ENCODE assay signal across 13 cellular contexts in genomic region chr20:64188682-64189529, GRCh38. TPM values are rescaled to one million over a fixed set of nuclear protein-coding genes. Genes with fewer than 3 reads are reported as not detected.
DNase-seq lines count a peak whose midpoint lies in the region; ATAC-seq, FAIRE-seq and TF ChIP-seq lines count a peak whose summit lies in the region.
"Had no signal": no experiment of that assay in that cellular context is flagged by ENCODE, and none has a peak within 500 bp of the region (broad histone marks: within the 10 kb centered on the region; RNA-seq: fewer than 3 reads in every experiment).

No MANE protein-coding gene starts in this region.

- H3K4me3 ChIP-seq in WERI-Rb-1 (ENCODE audit: low read depth, low read length) (no peak overlapping the region), iPS-18a (ENCODE audit: low read length) (no peak overlapping the region), kidney (ENCODE audit: low read length in 2 of 2) (no peak overlapping the region)
- H3K4me3 ChIP-seq in CD4-positive, alpha-beta memory T cell (ENCODE audit: low read length in 2 of 2), result no peak overlapping the region
- H3K4me3 ChIP-seq in effector memory CD4-positive, alpha-beta T cell (ENCODE audit: insufficient read depth, low read depth, low read length, poor library complexity, severe bottlenecking), result no peak overlapping the region

- ATAC-seq in left cardiac atrium, result no peak

- no peak for TF ChIP-seq CTCF in WERI-Rb-1 (IDR thresholded peaks at IDR 0.05; ENCODE audit: low read depth, low read length)
- no peak for TF ChIP-seq CTCF in kidney (IDR thresholded peaks at IDR 0.05; ENCODE audit: borderline replicate concordance, extremely low read depth, insufficient read depth)

- H3K36me3 Mint-ChIP-seq in CD4-positive, alpha-beta memory T cell, result no peaks in the 10 kb centered on the region

- H3K4me1 ChIP-seq in iPS-18a (ENCODE audit: control insufficient read depth, low read depth, low read length) (peaks cover 32% of the 10 kb centered on the region), kidney (ENCODE audit: control insufficient read depth in 1 of 2, insufficient read depth in 1 of 2, low read depth in 1 of 2, low read length in 2 of 2) (no peaks in the 10 kb centered on the region)
- peaks cover 6% of the 10 kb centered on the region for H3K4me1 ChIP-seq in CD4-positive, alpha-beta memory T cell (ENCODE audit: insufficient read depth, low read length)
- H3K4me1 ChIP-seq in effector memory CD4-positive, alpha-beta T cell (ENCODE audit: control insufficient read depth, insufficient read depth, low read length, poor library complexity, severe bottlenecking), result no peaks in the 10 kb centered on the region

- peaks cover 0 to 6% (median 0%) of the 10 kb centered on the region in 8 donors for H3K9me3 Mint-ChIP-seq in CD4-positive, alpha-beta memory T cell
- H3K9me3 Mint-ChIP-seq: central memory CD8-positive, alpha-beta T cell had no signal

- H3K27ac Mint-ChIP-seq in CD4-positive, alpha-beta memory T cell, result no peak overlapping the region
- H3K27ac Mint-ChIP-seq: nephron progenitor cell had no signal

- H3K27me3 Mint-ChIP-seq in CD4-positive, alpha-beta memory T cell, result peaks cover 14% of the 10 kb centered on the region in 2 donors

- H3K4me1 Mint-ChIP-seq in CD4-positive, alpha-beta memory T cell, result peaks cover 8 to 34% (median 14%) of the 10 kb centered on the region in 4 donors

- H3K27me3 ChIP-seq in WERI-Rb-1 (ENCODE audit: insufficient read depth, low read depth, severe bottlenecking) (no peaks in the 10 kb centered on the region), iPS-18a (ENCODE audit: control insufficient read depth, insufficient read depth, low read length) (no peaks in the 10 kb centered on the region)
- H3K27me3 ChIP-seq in CD4-positive, alpha-beta memory T cell (ENCODE audit: insufficient read depth, low read length), result no peaks in the 10 kb centered on the region
- no peaks in the 10 kb centered on the region for H3K27me3 ChIP-seq in effector memory CD4-positive, alpha-beta T cell (replicated peaks; ENCODE audit: control insufficient read depth, insufficient read depth, low read length, poor library complexity, severe bottlenecking)

- H3K9me3 ChIP-seq in WERI-Rb-1 (ENCODE audit: severe bottlenecking) (no peaks in the 10 kb centered on the region), iPS-18a (ENCODE audit: control insufficient read depth, low read depth, low read length) (no peaks in the 10 kb centered on the region), kidney (ENCODE audit: control insufficient read depth in 1 of 2, low read length in 2 of 2) (no peaks in the 10 kb centered on the region)
- H3K9me3 ChIP-seq in CD4-positive, alpha-beta memory T cell (ENCODE audit: control insufficient read depth in 1 of 2, low read length in 2 of 2), result no peaks in the 10 kb centered on the region
- no peaks in the 10 kb centered on the region for H3K9me3 ChIP-seq in effector memory CD4-positive, alpha-beta T cell (ENCODE audit: control insufficient read depth, low read length)

- no peak overlapping the region for H3K4me3 Mint-ChIP-seq in CD4-positive, alpha-beta memory T cell
- H3K4me3 Mint-ChIP-seq: central memory CD8-positive, alpha-beta T cell; nephron progenitor cell had no signal

- no peak for FAIRE-seq in kidney (lab: Jason Lieb, UNC)

- H3K36me3 ChIP-seq in WERI-Rb-1 (no peaks in the 10 kb centered on the region), iPS-18a (ENCODE audit: control insufficient read depth, low read depth, low read length) (no peaks in the 10 kb centered on the region), kidney (ENCODE audit: control insufficient read depth in 1 of 2, insufficient read depth in 2 of 2, low read length in 2 of 2) (no peaks in the 10 kb centered on the region)
- no peaks in the 10 kb centered on the region for H3K36me3 ChIP-seq in CD4-positive, alpha-beta memory T cell (ENCODE audit: insufficient read depth, low read length)
- H3K36me3 ChIP-seq in effector memory CD4-positive, alpha-beta T cell (ENCODE audit: control insufficient read depth, insufficient read depth, low read length), result no peaks in the 10 kb centered on the region

- H3K9ac ChIP-seq in iPS-18a (ENCODE audit: low read length) (peak overlapping the region; percentile 24), kidney (ENCODE audit: low read length in 2 of 2) (no peak overlapping the region)

- intact Hi-C loops in kidney (cut with DNase I), result no loop called here
- intact Hi-C loops in CD4-positive, alpha-beta memory T cell (cut with micrococcal nuclease), result no loop called here
- intact Hi-C loops in left cardiac atrium (cut with DNase I), result no loop called here

- POLR2A ChIA-PET in CD4-positive, alpha-beta memory T cell (lab: Charles Lee; ENCODE audit: partially characterized antibody), result no interaction called here

- CTCF ChIA-PET in CD4-positive, alpha-beta memory T cell (lab: Charles Lee; ENCODE audit: partially characterized antibody), result no interaction called here

- H3K27ac ChIP-seq in WERI-Rb-1 (peak overlapping the region; percentile 58), iPS-18a (ENCODE audit: low read length) (no peak overlapping the region), kidney (ENCODE audit: low read depth in 2 of 2, low read length in 2 of 2) (no peak overlapping the region)
- no peak overlapping the region for H3K27ac ChIP-seq in CD4-positive, alpha-beta memory T cell (ENCODE audit: low read depth, low read length)
- no peak overlapping the region for H3K27ac ChIP-seq in effector memory CD4-positive, alpha-beta T cell (ENCODE audit: insufficient read depth, low read length, poor library complexity, severe bottlenecking)

- peak; percentile 56 for DNase-seq in Ammon's horn (ENCODE audit: low spot score)
- DNase-seq in LoVo (ENCODE audit: low spot score), result peak; percentile 28
- DNase-seq in WERI-Rb-1, result peak; percentile 39
- DNase-seq in kidney, result no peak
- DNase-seq in CD4-positive, alpha-beta memory T cell, result no peak
- DNase-seq in effector memory CD4-positive, alpha-beta T cell, result no peak
- no peak for DNase-seq in left cardiac atrium
- DNase-seq: nephron progenitor cell; stimulated activated CD8-positive, alpha-beta memory T cell treated with anti-CD3 and anti-CD28 coated beads, Interleukin-4, amount 100 ng/mL, for 48 hours; T-helper 2 cell had no signal

RNA-seq across cellular contexts. Expression of gene MYT1, which starts 24.7 kb away (rescaled TPM):
- total RNA-seq in kidney (not detected), left cardiac atrium (under 1 TPM; 0.21 to 0.34 TPM)
- not detected for polyA plus RNA-seq in kidney (ENCODE audit: insufficient read depth, low read depth, low replicate concordance)
- not detected for total RNA-seq in CD4-positive, alpha-beta memory T cell
- not detected for polyA plus RNA-seq in CD4-positive, alpha-beta memory T cell
- polyA plus RNA-seq: BJ had no signal

Comparison
In these comparisons a context has a peak if more than half of its experiments do, and no peak if none do; other contexts are left out.
1. DNase-seq: peak in Ammon's horn (single experiment), LoVo (single experiment) and WERI-Rb-1 (single experiment); none in kidney (single experiment), CD4-positive, alpha-beta memory T cell (0 of 5), effector memory CD4-positive, alpha-beta T cell (0 of 3) and left cardiac atrium (single experiment).